ENCODE assay signal across 17 cellular contexts in the genomic region with DNA sequence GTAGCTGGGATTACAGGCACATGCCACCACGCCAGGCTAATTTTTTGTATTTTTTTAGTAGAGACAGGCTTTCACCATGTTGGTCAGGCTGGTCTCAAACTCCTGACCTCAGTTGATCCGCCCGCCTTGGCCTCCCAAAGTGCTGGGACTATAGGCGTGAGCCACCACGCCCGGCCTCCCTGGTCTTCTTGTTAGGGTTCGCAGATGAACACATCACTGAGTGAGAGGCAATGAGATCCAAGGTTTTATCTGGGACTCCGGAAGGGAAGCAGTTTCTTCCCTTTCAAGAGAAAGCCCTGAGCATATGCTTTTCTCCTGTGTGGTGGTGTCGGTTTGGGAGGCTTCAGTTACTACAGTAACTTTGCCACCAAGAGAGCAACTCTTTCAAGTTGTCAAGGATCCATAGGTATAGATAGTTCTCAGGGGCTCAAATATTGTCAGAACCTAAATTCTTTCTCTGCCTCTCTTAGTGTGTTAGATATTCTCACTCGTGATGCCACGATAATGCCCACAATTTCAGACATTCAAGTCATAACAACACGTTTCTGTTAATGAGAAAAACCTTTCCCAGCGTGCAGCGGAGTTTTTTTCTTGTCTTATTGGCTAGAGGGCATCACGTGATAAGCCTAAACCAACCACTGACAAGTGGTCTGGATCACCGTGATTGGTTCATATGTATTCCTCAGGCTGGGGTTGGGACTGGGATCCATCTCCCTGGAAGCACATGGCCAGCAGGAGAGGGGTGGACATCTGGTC. TPM values are rescaled to one million over a fixed set of nuclear protein-coding genes. Genes with fewer than 3 reads are reported as not detected.
DNase-seq lines count a peak whose midpoint lies in the region; ATAC-seq and TF ChIP-seq lines count a peak whose summit lies in the region.
"Had no signal": no experiment of that assay in that cellular context is flagged by ENCODE, and none has a peak within 500 bp of the region (broad histone marks: within the 10 kb centered on the region; RNA-seq: fewer than 3 reads in every experiment).

No MANE protein-coding gene starts in this region.

- no TSS peak for BruUV-seq in PC-9 (replicated peaks; lab: Mats Ljungman, UMichigan)

- 92 to 95% methylated on average over 16 of the region's 16 CpGs for WGBS in esophagus squamous epithelium, 2 donors

- CTCF ChIA-PET in PC-9 (lab: Charles Lee): no interaction called here

- H3K27ac ChIP-seq in C4-2B (peak overlapping the region; percentile 21; the same call in 1 of the 2 replicates), PC-9 (peak overlapping the region; percentile 73), esophagus squamous epithelium (peak overlapping the region; percentile 47 to 78 (median 64)), gastrocnemius medialis (peak overlapping the region; percentile 84 to 95 (median 90))
- H3K27ac ChIP-seq: KMS-11, SJCRH30 had no signal

- in situ Hi-C loops in gastrocnemius medialis (cut with MboI; ENCODE audit: low sequenced_read_pairs in 4 of 4): loop anchor here in 1 of 4 donors (10.0 kb wide), 1 partner anchor 51 kb away; no protein-coding TSS in a partner anchor

- H4K20me1 ChIP-seq in PC-9 (ENCODE audit: insufficient read depth): no peaks in the 10 kb centered on the region

- H2AFZ ChIP-seq in PC-9: no peak overlapping the region

- peaks cover 33% of the 10 kb centered on the region for H3F3A ChIP-seq in PC-9 (ENCODE audit: insufficient read depth, low read depth)

- H3K27me3 ChIP-seq in PC-9 (ENCODE audit: insufficient read depth, low read depth) (no peaks in the 10 kb centered on the region), esophagus squamous epithelium (no peaks in the 10 kb centered on the region), gastrocnemius medialis (no peaks in the 10 kb centered on the region)
- H3K27me3 ChIP-seq: tibial nerve had no signal

- peaks cover 29% of the 10 kb centered on the region for H3K4me1 ChIP-seq in PC-9 (replicated peaks; ENCODE audit: insufficient read depth)
- peaks cover 3 to 36% (median 20%) of the 10 kb centered on the region in 3 donors for H3K4me1 ChIP-seq in esophagus squamous epithelium
- peaks cover 22 to 33% of the 10 kb centered on the region in 2 donors for H3K4me1 ChIP-seq in gastrocnemius medialis

- no peak for TF ChIP-seq CTCF in C4-2B (conservative IDR thresholded peaks at IDR 0.05)
- no peak for TF ChIP-seq CTCF in PC-9 (conservative IDR thresholded peaks at IDR 0.05)
- TF ChIP-seq CTCF in esophagus squamous epithelium (IDR thresholded peaks at IDR 0.05): no peak
- no peak for TF ChIP-seq CTCF in gastrocnemius medialis (IDR thresholded peaks at IDR 0.05 in 4 of 5, conservative IDR thresholded peaks at IDR 0.05 in 1 of 5)

- no peaks in the 10 kb centered on the region for H3K9me2 ChIP-seq in PC-9 (ENCODE audit: insufficient read depth)

- no peaks in the 10 kb centered on the region for H3K36me3 ChIP-seq in PC-9 (ENCODE audit: low read depth)
- no peaks in the 10 kb centered on the region for H3K36me3 ChIP-seq in esophagus squamous epithelium
- no peaks in the 10 kb centered on the region for H3K36me3 ChIP-seq in gastrocnemius medialis
- H3K36me3 ChIP-seq: SJCRH30, tibial nerve had no signal

- H3K4me3 ChIP-seq in PC-9 (no peak overlapping the region), esophagus squamous epithelium (no peak overlapping the region), gastrocnemius medialis (no peak overlapping the region)
- H3K4me3 ChIP-seq: SJCRH30, tibial nerve had no signal

- TF ChIP-seq POLR2A in esophagus squamous epithelium (IDR thresholded peaks at IDR 0.05): no peak
- TF ChIP-seq POLR2A in gastrocnemius medialis (IDR thresholded peaks at IDR 0.05): no peak

- ATAC-seq in gastrocnemius medialis (no peak), GM18873 (IDR thresholded peaks at IDR 0.05; ENCODE audit: low FRiP score, unreplicated experiment) (no peak)
- ATAC-seq: activated CD4-positive, CD25-positive, alpha-beta regulatory T cell treated with anti-CD3 and anti-CD28 coated beads, Interleukin-2, amount 50 U/mL, for 24 hours had no signal

- DNase-seq in PC-9 (no peak), esophagus squamous epithelium (lab: John Stamatoyannopoulos, UW) (no peak), gastrocnemius medialis (no peak), NCI-H345 treated with DMSO at 0.1 percent for 48 hours (lab: John Stamatoyannopoulos, UW; ENCODE audit: unreplicated experiment) (no peak), NCI-H82 (lab: John Stamatoyannopoulos, UW) (no peak), NCI-H748 (lab: John Stamatoyannopoulos, UW; ENCODE audit: unreplicated experiment) (no peak)
- DNase-seq: caudate nucleus; NCI-H1092; NCI-H2081 treated with DMSO at 0.1 percent for 48 hours; SJCRH30; stimulated activated CD4-positive, alpha-beta T cell treated with anti-CD3 and anti-CD28 coated beads, Interleukin-12 subunit alpha, Interleukin-12 subunit beta, amount 100 ng/mL, for 4 hours; T-helper 2 cell had no signal

- no peaks in the 10 kb centered on the region for H3K79me2 ChIP-seq in PC-9 (ENCODE audit: low read depth)

- H3K9me3 ChIP-seq in PC-9 (ENCODE audit: insufficient read depth, low read depth) (no peaks in the 10 kb centered on the region), esophagus squamous epithelium (no peaks in the 10 kb centered on the region), gastrocnemius medialis (no peaks in the 10 kb centered on the region)
- H3K9me3 ChIP-seq: tibial nerve had no signal

- peak overlapping the region; percentile 53; the same call in 1 of the 2 replicates for H3K4me2 ChIP-seq in PC-9
- H3K4me2 ChIP-seq: KMS-11 had no signal

- POLR2A ChIA-PET in PC-9 (lab: Charles Lee; ENCODE audit: unreplicated experiment): no interaction called here

- intact Hi-C loops in PC-9 (cut with micrococcal nuclease; ENCODE audit: unreplicated experiment): loop anchor here (2.0 kb wide), 2 partner anchors 27 to 29 kb away; no protein-coding TSS in a partner anchor
- intact Hi-C loops in esophagus squamous epithelium (cut with DNase I): no loop called here
- intact Hi-C loops in gastrocnemius medialis (cut with DNase I; ENCODE audit: low total_unique reads): loop anchor here (2.0 kb wide), 3 partner anchors 27 to 55 kb away; a partner anchor contains a TSS

RNA-seq across cellular contexts. Expression of a gene that starts 36.2 kb away (rescaled TPM):
- total RNA-seq in PC-9 (2021): 40.3 and 78.0 TPM in 2 replicates
- total RNA-seq in esophagus squamous epithelium: 10 to 100 TPM; 26.7 to 40.2 (median 34.5) TPM
- total RNA-seq in gastrocnemius medialis: 10 to 100 TPM; 52.5 to 86.1 (median 70.1) TPM

Comparison
In these comparisons a context has a peak if more than half of its experiments do, and no peak if none do; other contexts are left out.
1. H3K27ac ChIP-seq: peak in every context shown above with its lines; median percentile 90 in gastrocnemius medialis; 73 in PC-9; 64 in esophagus squamous epithelium; 21 in C4-2B.